In the genomic region with DNA sequence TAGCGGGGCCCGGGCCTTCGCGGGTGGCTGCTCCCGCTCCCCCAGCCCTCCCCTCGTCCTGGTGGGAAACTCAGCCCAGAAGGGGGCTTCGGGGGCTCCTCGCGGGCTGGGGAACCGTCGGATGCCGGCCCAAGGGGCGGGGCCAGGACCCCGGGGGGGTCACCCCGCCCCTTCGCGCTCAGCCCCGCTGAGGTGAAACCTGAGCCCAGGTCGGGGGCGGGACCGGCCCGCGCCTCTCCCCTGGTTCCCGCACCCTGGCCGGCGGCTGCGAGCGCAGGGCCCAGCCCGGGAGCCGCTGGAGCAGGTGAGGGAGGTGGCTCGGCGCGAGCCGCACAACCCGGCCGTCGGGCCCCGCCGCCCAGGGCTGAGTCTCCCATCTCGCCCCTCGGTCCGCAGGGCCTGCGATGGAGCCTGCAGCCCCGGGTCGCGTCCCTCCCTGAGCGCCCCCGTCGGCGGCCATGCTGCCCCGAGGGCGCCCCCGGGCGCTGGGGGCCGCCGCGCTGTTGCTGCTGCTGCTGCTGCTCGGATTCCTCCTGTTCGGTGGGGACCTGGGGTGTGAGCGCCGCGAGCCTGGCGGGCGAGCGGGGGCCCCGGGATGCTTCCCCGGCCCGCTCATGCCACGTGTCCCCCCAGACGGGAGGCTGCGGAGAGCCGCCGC, we compare ENCODE assay signal across 1 cellular context.
TF ChIP-seq lines count a peak whose summit lies in the region.

TSS of gene LARGE2 (plus strand) at position 232 of the 658 bp plus-strand sequence. CDS start at position 459, 227 bp downstream.

TF ChIP-seq in K562, 482 proteins besides CTCF, POLR2A, EP300 and RAD21 (continued from another document):
- TF ChIP-seq ZNF778 (CRISPR knock-in tag; IDR thresholded peaks at IDR 0.05) (no peak), RBM34 (IDR thresholded peaks at IDR 0.05; ENCODE audit: borderline replicate concordance, insufficient read depth, low read length) (no peak), SPI1 (IDR thresholded peaks at IDR 0.05; ENCODE audit: borderline replicate concordance, low read depth, low read length) (no peak), MAFF (IDR thresholded peaks at IDR 0.05; ENCODE audit: low read length) (no peak), NR2C1 (IDR thresholded peaks at IDR 0.05) (no peak), NR2C1 (tag; IDR thresholded peaks at IDR 0.05) (no peak), PHF8 (IDR thresholded peaks at IDR 0.05; ENCODE audit: borderline replicate concordance, low read length) (peak; percentile 51; the same call in 1 of the 2 replicates), ZNF57 (CRISPR knock-in tag; IDR thresholded peaks at IDR 0.05) (no peak), SRSF3 (IDR thresholded peaks at IDR 0.05; ENCODE audit: insufficient read depth, low read length) (no peak), HSF4 (CRISPR knock-in tag; IDR thresholded peaks at IDR 0.05; ENCODE audit: borderline replicate concordance) (no peak), YY1 (IDR thresholded peaks at IDR 0.05; ENCODE audit: borderline replicate concordance in 1 of 3, control insufficient read depth in 1 of 3, extremely low read depth in 1 of 3, insufficient read depth in 3 of 3, insufficient read length in 1 of 3, insufficient replicate concordance in 2 of 3, low read depth in 1 of 3, low read length in 2 of 3) (peak; percentile 20 to 82 (median 21)), POLR2AphosphoS2 (IDR thresholded peaks at IDR 0.05; ENCODE audit: low read length) (no peak), ZKSCAN1 (IDR thresholded peaks at IDR 0.05; ENCODE audit: low read depth, low read length) (no peak), HDAC6 (IDR thresholded peaks at IDR 0.05; ENCODE audit: low read depth, low read length) (no peak), EHMT2 (IDR thresholded peaks at IDR 0.05) (no peak), KDM2B (CRISPR knock-in tag; IDR thresholded peaks at IDR 0.05) (no peak), RFX1 (IDR thresholded peaks at IDR 0.05) (no peak), LEF1 (IDR thresholded peaks at IDR 0.05) (no peak), TAF15 (IDR thresholded peaks at IDR 0.05; ENCODE audit: low read depth, low read length) (no peak)
TF ChIP-seq in K562: peak in this region for 37.
